In the genomic region with DNA sequence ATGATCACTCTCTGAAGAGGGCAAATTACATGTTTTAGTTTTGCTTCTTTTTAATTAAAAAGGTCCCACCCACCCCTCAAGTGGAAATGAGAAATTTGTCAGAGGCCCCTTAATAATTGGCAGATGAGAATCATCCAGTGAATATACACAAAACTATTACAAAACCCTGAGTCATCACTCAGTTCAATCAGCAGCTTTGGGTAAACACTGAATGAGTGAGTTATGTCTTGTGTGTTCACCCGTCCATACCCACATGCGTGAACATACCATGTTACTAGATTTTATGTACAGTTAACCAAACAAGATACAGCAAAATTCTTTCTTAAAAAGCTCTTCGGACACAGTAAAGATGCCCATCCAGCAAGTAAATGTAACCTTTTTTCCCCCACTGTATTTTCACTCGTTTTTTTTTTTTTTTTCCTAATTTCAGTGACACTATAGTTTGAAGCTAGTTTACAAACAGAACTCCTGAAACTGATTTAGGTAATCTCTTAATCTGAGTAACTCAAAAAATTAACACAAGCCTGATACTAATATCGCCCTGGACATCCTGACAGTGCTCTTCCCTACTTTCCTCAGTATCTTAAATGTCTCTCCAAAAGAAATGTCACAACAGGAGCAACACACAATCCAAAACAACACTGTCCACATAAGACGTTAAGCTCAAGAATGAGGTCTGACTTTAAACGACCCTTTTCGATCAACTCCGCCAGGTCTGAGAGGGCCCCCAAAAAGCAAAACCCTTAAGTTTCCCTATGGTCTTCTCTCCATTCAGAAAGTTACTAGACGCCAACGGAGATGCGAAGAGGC, we compare ENCODE assay signal across 1 cellular context.
TF ChIP-seq lines count a peak whose summit lies in the region.

No MANE protein-coding gene starts in this region.

TF ChIP-seq in HepG2, 621 proteins besides CTCF, POLR2A, EP300 and RAD21 (continued from another document and continues in another):
- TF ChIP-seq RBAK (CRISPR knock-in tag; IDR thresholded peaks at IDR 0.05) (no peak), SNAI1 (CRISPR knock-in tag; IDR thresholded peaks at IDR 0.05; ENCODE audit: borderline replicate concordance) (no peak), MTA1 (CRISPR knock-in tag; IDR thresholded peaks at IDR 0.05; ENCODE audit: borderline replicate concordance) (no peak), ZEB1 (IDR thresholded peaks at IDR 0.05; ENCODE audit: insufficient replicate concordance, low read depth) (no peak), TCF7L2 (IDR thresholded peaks at IDR 0.05; ENCODE audit: low read depth, low read length) (no peak), JUNB (CRISPR knock-in tag; IDR thresholded peaks at IDR 0.05; ENCODE audit: borderline replicate concordance) (peak; percentile 30; the same call in 1 of the 2 replicates), SCMH1 (CRISPR knock-in tag; IDR thresholded peaks at IDR 0.05; ENCODE audit: borderline replicate concordance) (no peak), JDP2 (CRISPR knock-in tag; IDR thresholded peaks at IDR 0.05; ENCODE audit: borderline replicate concordance) (no peak), PCBP1 (IDR thresholded peaks at IDR 0.05; ENCODE audit: borderline replicate concordance, low read depth, low read length) (no peak), SRSF4 (IDR thresholded peaks at IDR 0.05; ENCODE audit: low read depth, low read length, poor library complexity, severe bottlenecking) (no peak), RARA (CRISPR knock-in tag; IDR thresholded peaks at IDR 0.05) (peak; percentile 38), MTA3 (CRISPR knock-in tag; IDR thresholded peaks at IDR 0.05) (no peak), RFXANK (CRISPR knock-in tag; IDR thresholded peaks at IDR 0.05) (no peak), ATF7-NPFF (CRISPR knock-in tag; IDR thresholded peaks at IDR 0.05; ENCODE audit: low read depth) (no peak), ZNF549 (CRISPR knock-in tag; IDR thresholded peaks at IDR 0.05) (no peak), ZNF550 (CRISPR knock-in tag; IDR thresholded peaks at IDR 0.05; ENCODE audit: borderline replicate concordance) (no peak), HMG20A (CRISPR knock-in tag; IDR thresholded peaks at IDR 0.05; ENCODE audit: borderline replicate concordance) (peak; percentile 42; the same call in 1 of the 2 replicates), KDM5B (CRISPR knock-in tag; IDR thresholded peaks at IDR 0.05; ENCODE audit: borderline replicate concordance) (no peak), HNRNPK (IDR thresholded peaks at IDR 0.05; ENCODE audit: low read depth, low read length, poor library complexity, severe bottlenecking) (no peak), ZNF569 (CRISPR knock-in tag; IDR thresholded peaks at IDR 0.05; ENCODE audit: borderline replicate concordance) (no peak), ZC3H13 (CRISPR knock-in tag; IDR thresholded peaks at IDR 0.05) (no peak), ZSCAN21 (CRISPR knock-in tag; IDR thresholded peaks at IDR 0.05; ENCODE audit: borderline replicate concordance) (no peak), ZNF383 (CRISPR knock-in tag; IDR thresholded peaks at IDR 0.05; ENCODE audit: borderline replicate concordance) (no peak), ZNF672 (CRISPR knock-in tag; IDR thresholded peaks at IDR 0.05) (no peak), ZNF766 (CRISPR knock-in tag; IDR thresholded peaks at IDR 0.05; ENCODE audit: borderline replicate concordance) (no peak), SALL1 (CRISPR knock-in tag; IDR thresholded peaks at IDR 0.05) (peak; percentile 34; the same call in 1 of the 2 replicates)
- TF ChIP-seq, protein P1, sequence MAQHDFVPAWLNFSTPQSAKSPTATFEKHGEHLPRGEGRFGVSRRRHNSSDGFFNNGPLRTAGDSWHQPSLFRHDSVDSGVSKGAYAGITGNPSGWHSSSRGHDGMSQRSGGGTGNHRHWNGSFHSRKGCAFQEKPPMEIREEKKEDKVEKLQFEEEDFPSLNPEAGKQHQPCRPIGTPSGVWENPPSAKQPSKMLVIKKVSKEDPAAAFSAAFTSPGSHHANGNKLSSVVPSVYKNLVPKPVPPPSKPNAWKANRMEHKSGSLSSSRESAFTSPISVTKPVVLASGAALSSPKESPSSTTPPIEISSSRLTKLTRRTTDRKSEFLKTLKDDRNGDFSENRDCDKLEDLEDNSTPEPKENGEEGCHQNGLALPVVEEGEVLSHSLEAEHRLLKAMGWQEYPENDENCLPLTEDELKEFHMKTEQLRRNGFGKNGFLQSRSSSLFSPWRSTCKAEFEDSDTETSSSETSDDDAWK (CRISPR knock-in tag; IDR thresholded peaks at IDR 0.05): no peak
- TF ChIP-seq, protein P2, sequence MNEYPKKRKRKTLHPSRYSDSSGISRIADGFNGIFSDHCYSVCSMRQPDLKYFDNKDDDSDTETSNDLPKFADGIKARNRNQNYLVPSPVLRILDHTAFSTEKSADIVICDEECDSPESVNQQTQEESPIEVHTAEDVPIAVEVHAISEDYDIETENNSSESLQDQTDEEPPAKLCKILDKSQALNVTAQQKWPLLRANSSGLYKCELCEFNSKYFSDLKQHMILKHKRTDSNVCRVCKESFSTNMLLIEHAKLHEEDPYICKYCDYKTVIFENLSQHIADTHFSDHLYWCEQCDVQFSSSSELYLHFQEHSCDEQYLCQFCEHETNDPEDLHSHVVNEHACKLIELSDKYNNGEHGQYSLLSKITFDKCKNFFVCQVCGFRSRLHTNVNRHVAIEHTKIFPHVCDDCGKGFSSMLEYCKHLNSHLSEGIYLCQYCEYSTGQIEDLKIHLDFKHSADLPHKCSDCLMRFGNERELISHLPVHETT (CRISPR knock-in tag; conservative IDR thresholded peaks at IDR 0.05): no peak
- TF ChIP-seq, protein P3, sequence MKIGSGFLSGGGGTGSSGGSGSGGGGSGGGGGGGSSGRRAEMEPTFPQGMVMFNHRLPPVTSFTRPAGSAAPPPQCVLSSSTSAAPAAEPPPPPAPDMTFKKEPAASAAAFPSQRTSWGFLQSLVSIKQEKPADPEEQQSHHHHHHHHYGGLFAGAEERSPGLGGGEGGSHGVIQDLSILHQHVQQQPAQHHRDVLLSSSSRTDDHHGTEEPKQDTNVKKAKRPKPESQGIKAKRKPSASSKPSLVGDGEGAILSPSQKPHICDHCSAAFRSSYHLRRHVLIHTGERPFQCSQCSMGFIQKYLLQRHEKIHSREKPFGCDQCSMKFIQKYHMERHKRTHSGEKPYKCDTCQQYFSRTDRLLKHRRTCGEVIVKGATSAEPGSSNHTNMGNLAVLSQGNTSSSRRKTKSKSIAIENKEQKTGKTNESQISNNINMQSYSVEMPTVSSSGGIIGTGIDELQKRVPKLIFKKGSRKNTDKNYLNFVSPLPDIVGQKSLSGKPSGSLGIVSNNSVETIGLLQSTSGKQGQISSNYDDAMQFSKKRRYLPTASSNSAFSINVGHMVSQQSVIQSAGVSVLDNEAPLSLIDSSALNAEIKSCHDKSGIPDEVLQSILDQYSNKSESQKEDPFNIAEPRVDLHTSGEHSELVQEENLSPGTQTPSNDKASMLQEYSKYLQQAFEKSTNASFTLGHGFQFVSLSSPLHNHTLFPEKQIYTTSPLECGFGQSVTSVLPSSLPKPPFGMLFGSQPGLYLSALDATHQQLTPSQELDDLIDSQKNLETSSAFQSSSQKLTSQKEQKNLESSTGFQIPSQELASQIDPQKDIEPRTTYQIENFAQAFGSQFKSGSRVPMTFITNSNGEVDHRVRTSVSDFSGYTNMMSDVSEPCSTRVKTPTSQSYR (CRISPR knock-in tag; IDR thresholded peaks at IDR 0.05; ENCODE audit: borderline replicate concordance): no peak
- TF ChIP-seq, protein P4, sequence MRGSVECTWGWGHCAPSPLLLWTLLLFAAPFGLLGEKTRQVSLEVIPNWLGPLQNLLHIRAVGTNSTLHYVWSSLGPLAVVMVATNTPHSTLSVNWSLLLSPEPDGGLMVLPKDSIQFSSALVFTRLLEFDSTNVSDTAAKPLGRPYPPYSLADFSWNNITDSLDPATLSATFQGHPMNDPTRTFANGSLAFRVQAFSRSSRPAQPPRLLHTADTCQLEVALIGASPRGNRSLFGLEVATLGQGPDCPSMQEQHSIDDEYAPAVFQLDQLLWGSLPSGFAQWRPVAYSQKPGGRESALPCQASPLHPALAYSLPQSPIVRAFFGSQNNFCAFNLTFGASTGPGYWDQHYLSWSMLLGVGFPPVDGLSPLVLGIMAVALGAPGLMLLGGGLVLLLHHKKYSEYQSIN (CRISPR knock-in tag; IDR thresholded peaks at IDR 0.05; ENCODE audit: borderline replicate concordance): no peak
- TF ChIP-seq, protein P5, sequence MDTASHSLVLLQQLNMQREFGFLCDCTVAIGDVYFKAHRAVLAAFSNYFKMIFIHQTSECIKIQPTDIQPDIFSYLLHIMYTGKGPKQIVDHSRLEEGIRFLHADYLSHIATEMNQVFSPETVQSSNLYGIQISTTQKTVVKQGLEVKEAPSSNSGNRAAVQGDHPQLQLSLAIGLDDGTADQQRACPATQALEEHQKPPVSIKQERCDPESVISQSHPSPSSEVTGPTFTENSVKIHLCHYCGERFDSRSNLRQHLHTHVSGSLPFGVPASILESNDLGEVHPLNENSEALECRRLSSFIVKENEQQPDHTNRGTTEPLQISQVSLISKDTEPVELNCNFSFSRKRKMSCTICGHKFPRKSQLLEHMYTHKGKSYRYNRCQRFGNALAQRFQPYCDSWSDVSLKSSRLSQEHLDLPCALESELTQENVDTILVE (CRISPR knock-in tag; IDR thresholded peaks at IDR 0.05): peak; percentile 71; the same call in 1 of the 2 replicates
- TF ChIP-seq, protein P6, sequence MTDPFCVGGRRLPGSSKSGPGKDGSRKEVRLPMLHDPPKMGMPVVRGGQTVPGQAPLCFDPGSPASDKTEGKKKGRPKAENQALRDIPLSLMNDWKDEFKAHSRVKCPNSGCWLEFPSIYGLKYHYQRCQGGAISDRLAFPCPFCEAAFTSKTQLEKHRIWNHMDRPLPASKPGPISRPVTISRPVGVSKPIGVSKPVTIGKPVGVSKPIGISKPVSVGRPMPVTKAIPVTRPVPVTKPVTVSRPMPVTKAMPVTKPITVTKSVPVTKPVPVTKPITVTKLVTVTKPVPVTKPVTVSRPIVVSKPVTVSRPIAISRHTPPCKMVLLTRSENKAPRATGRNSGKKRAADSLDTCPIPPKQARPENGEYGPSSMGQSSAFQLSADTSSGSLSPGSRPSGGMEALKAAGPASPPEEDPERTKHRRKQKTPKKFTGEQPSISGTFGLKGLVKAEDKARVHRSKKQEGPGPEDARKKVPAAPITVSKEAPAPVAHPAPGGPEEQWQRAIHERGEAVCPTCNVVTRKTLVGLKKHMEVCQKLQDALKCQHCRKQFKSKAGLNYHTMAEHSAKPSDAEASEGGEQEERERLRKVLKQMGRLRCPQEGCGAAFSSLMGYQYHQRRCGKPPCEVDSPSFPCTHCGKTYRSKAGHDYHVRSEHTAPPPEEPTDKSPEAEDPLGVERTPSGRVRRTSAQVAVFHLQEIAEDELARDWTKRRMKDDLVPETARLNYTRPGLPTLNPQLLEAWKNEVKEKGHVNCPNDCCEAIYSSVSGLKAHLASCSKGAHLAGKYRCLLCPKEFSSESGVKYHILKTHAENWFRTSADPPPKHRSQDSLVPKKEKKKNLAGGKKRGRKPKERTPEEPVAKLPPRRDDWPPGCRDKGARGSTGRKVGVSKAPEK (CRISPR knock-in tag; IDR thresholded peaks at IDR 0.05; ENCODE audit: borderline replicate concordance): no peak
- TF ChIP-seq, protein P7, sequence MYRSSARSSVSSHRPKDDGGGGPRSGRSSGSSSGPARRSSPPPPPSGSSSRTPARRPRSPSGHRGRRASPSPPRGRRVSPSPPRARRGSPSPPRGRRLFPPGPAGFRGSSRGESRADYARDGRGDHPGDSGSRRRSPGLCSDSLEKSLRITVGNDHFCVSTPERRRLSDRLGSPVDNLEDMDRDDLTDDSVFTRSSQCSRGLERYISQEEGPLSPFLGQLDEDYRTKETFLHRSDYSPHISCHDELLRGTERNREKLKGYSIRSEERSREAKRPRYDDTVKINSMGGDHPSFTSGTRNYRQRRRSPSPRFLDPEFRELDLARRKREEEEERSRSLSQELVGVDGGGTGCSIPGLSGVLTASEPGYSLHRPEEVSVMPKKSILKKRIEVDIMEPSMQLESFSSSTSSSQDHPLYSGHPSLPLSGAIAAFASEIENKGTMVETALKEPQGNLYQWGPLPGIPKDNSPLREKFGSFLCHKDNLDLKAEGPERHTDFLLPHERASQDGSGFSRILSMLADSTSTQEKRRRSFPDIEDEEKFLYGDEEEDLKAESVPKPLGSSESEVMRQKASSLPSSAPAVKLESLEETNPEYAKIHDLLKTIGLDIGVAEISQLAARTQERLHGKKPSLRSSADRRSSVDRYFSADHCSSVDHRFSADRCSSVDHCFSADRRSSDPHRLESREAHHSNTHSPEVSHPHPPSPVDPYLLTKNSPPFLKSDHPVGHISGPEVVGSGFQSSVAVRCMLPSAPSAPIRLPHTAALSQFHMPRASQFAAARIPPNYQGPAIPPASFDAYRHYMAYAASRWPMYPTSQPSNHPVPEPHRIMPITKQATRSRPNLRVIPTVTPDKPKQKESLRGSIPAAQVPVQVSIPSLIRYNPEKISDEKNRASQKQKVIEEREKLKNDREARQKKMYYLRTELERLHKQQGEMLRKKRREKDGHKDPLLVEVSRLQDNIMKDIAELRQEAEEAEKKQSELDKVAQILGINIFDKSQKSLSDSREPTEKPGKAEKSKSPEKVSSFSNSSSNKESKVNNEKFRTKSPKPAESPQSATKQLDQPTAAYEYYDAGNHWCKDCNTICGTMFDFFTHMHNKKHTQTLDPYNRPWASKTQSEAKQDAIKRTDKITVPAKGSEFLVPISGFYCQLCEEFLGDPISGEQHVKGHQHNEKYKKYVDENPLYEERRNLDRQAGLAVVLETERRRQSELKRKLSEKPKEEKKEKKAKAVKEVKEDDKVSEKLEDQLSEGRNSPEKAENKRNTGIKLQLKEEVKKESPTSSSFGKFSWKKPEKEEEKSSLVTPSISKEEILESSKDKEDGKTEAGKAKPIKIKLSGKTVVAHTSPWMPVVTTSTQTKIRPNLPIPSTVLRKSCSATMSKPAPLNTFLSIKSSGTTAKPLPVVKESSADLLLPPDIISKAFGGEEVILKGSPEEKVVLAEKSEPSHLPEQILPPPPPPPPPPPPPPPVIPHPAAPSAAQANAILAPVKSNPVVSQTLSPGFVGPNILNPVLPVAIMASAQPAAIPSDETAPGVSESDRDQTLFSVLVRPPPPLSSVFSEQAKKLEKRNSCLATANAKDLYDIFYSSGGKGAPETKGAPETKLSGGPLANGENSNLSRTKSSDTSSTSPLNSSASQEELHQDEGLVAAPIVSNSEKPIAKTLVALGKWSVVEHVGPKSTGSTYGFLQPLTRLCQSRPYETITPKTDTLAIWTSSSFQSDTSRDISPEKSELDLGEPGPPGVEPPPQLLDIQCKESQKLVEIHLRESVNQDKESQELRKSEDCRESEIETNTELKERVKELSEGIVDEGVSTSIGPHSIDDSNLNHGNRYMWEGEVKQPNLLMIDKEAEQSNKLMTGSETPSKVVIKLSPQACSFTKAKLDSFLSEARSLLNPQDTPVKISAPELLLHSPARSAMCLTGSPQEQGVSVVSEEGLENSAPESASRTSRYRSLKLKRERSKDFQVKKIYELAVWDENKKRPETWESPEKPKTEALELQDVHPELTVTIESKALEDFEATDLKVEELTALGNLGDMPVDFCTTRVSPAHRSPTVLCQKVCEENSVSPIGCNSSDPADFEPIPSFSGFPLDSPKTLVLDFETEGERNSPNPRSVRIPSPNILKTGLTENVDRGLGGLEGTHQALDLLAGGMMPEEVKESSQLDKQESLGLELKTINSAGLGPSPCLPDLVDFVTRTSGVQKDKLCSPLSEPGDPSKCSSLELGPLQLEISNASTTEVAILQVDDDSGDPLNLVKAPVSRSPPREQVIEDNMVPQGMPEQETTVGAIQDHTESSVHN (CRISPR knock-in tag; IDR thresholded peaks at IDR 0.05): no peak
